ENCODE assay signal across 18 cellular contexts in the genomic region with DNA sequence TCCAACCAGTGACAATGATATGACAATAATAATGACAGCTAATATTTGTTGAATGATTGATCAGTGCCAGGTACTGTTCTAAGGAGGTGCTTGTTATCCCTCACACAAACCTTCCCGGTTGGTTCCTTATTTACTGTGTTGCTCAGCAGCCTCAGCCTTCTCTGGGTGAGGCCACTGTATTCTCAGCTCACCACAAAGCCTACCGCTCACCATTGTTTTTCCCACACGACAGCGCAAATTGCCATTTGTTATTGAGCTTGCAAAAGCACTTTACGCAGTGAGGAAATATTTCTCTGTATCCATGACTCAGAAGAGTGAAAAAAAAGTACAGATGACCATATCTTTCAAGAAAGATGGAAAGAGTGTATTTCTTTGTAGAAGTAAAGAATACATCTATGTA.
DNase-seq lines count a peak whose midpoint lies in the region; ATAC-seq and TF ChIP-seq lines count a peak whose summit lies in the region.
"Had no signal": no experiment of that assay in that cellular context is flagged by ENCODE, and none has a peak within 500 bp of the region (broad histone marks: within the 10 kb centered on the region; RNA-seq: fewer than 3 reads in every experiment).

No MANE protein-coding gene starts in this region.

- H3K4me3 ChIP-seq in fibroblast of mammary gland (ENCODE audit: control insufficient read depth, low read depth, low read length) = no peak overlapping the region
- H3K4me3 ChIP-seq: ascending aorta, left ventricle myocardium inferior, right lobe of liver, upper lobe of left lung had no signal

- DNase-seq in NCI-H2081 (lab: John Stamatoyannopoulos, UW) (peak; percentile 20 to 31), NCI-H2081 treated with DMSO at 0.1 percent for 48 hours (lab: John Stamatoyannopoulos, UW) (no peak), amniotic epithelial cell (ENCODE audit: low read depth) (peak; percentile 95), fibroblast of mammary gland (ENCODE audit: low read depth) (peak; percentile 79), stromal cell of bone marrow (ENCODE audit: low read depth) (peak; percentile 65), NAMALWA (ENCODE audit: low spot score) (no peak)
- DNase-seq: activated CD4-positive, alpha-beta T cell treated with anti-CD3 and anti-CD28 coated beads, Interleukin-2, amount 50 U/mL, for 1 hour; activated naive CD4-positive, alpha-beta T cell; activated T-cell treated with anti-CD3 and anti-CD28 coated beads for 4 hours; CD4-positive, CD25-positive, alpha-beta regulatory T cell; DMS79; left ventricle myocardium inferior; NCI-H226; right lobe of liver; upper lobe of left lung had no signal

- TF ChIP-seq CTCF in fibroblast of mammary gland (conservative IDR thresholded peaks at IDR 0.05; ENCODE audit: control insufficient read depth, insufficient read depth, low read depth, low read length) = no peak

- no peak for ATAC-seq in HG03439 (IDR thresholded peaks at IDR 0.05; ENCODE audit: unreplicated experiment)
- ATAC-seq in GM18873 (IDR thresholded peaks at IDR 0.05; ENCODE audit: low FRiP score, unreplicated experiment) = no peak
- ATAC-seq: right lobe of liver had no signal

Comparison
In these comparisons a context has a peak if more than half of its experiments do, and no peak if none do; other contexts are left out.
1. DNase-seq: peak in NCI-H2081 (2 of 2), amniotic epithelial cell (single experiment), fibroblast of mammary gland (single experiment) and stromal cell of bone marrow (single experiment); none in NCI-H2081 treated with DMSO at 0.1 percent for 48 hours (single experiment) and NAMALWA (single experiment).